Comparison of ENCODE assay signal across 9 cellular contexts in the genomic region with DNA sequence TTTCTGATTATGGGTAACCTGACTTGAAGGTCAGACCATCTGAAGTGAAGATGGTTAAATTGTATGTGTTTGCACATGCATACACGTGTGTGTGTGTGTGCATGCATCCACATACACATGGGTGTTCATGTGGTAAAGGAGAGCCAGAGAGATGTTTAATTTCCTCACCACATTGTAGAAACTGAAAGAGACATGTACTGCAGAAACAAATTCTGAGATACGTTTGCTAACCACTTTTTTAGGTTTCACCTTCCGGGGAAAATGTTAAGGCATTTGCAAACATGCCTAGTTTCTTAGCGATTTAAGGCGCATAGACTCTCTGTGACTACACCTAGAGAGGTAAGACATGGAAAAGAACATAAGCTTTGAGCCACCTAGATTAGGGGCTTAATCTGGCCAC.
A peak's percentile ranks its signal among the peaks of the same experiment; 100 is the strongest.
DNase-seq lines count a peak whose midpoint lies in the region; ATAC-seq and TF ChIP-seq lines count a peak whose summit lies in the region.
"Had no signal": no experiment of that assay in that cellular context is flagged by ENCODE, and none has a peak within 500 bp of the region (broad histone marks: within the 10 kb centered on the region; RNA-seq: fewer than 3 reads in every experiment).

No MANE protein-coding gene starts in this region.

- H3K18ac ChIP-seq in mesenchymal stem cell (ENCODE audit: low read depth in 1 of 2, low read length in 2 of 2) = no peak overlapping the region

- H2AK5ac ChIP-seq in mesenchymal stem cell (ENCODE audit: low read length, severe bottlenecking) = peak overlapping the region; percentile 10

- H3K27me3 Mint-ChIP-seq in neural progenitor cell (ENCODE audit: insufficient read depth, low read depth) = no peaks in the 10 kb centered on the region

- H2AFZ ChIP-seq in mesenchymal stem cell (ENCODE audit: low read depth, low read length) = no peak overlapping the region
- H2AFZ ChIP-seq in neural progenitor cell (replicated peaks) = no peak overlapping the region

- no peak overlapping the region for H3K27ac Mint-ChIP-seq in neural progenitor cell

- no peak for TF ChIP-seq CTCF in neural progenitor cell (IDR thresholded peaks at IDR 0.05)

- ATAC-seq in GM18858 (IDR thresholded peaks at IDR 0.05; ENCODE audit: unreplicated experiment) = peak; percentile 77
- peak; percentile 64 for ATAC-seq in GM21515 (IDR thresholded peaks at IDR 0.05; ENCODE audit: unreplicated experiment)
- peak; percentile 79 for ATAC-seq in HG03460 (IDR thresholded peaks at IDR 0.05; ENCODE audit: unreplicated experiment)
- no peak for ATAC-seq in Right ventricle myocardium inferior

- intact Hi-C loops in Right ventricle myocardium inferior (cut with DNase I) = no loop called here

- no peaks in the 10 kb centered on the region for H3K27me3 ChIP-seq in mesenchymal stem cell (ENCODE audit: control insufficient read depth in 1 of 2, insufficient read depth in 1 of 2, low read length in 2 of 2)
- H3K27me3 ChIP-seq in neural progenitor cell = no peaks in the 10 kb centered on the region
- H3K27me3 ChIP-seq: Peyer's patch had no signal

- H4K8ac ChIP-seq in mesenchymal stem cell (ENCODE audit: low read length) = no peak overlapping the region

- H3K4me1 ChIP-seq in mesenchymal stem cell (ENCODE audit: control insufficient read depth, insufficient read depth, low read depth, low read length) (no peaks in the 10 kb centered on the region), neural progenitor cell (peaks cover 22% of the 10 kb centered on the region)

- peaks cover 5% of the 10 kb centered on the region for H3K36me3 Mint-ChIP-seq in neural progenitor cell

- no peak overlapping the region for H3K4ac ChIP-seq in mesenchymal stem cell (ENCODE audit: low read depth in 1 of 2, low read length in 2 of 2)

- no peaks in the 10 kb centered on the region for H3K79me1 ChIP-seq in mesenchymal stem cell (replicated peaks; ENCODE audit: low read length, poor library complexity, severe bottlenecking)

- peak overlapping the region; percentile 64 for H3K9ac ChIP-seq in mesenchymal stem cell (ENCODE audit: low read length)
- no peak overlapping the region for H3K9ac ChIP-seq in neural progenitor cell

- H3K27ac ChIP-seq in mesenchymal stem cell (ENCODE audit: low read length, poor library complexity, severe bottlenecking) (peak overlapping the region; percentile 15), neural progenitor cell (no peak overlapping the region), substantia nigra (ENCODE audit: low read depth, low read length, poor library complexity, severe bottlenecking) (no peak overlapping the region)
- H3K27ac ChIP-seq: Peyer's patch had no signal

- 97% methylated on average over 5 of the region's 5 CpGs for WGBS in mesenchymal stem cell

- H3K79me2 ChIP-seq in neural progenitor cell (ENCODE audit: low read depth) = no peaks in the 10 kb centered on the region

- no peak overlapping the region for H2BK5ac ChIP-seq in mesenchymal stem cell (ENCODE audit: low read depth, low read length, poor library complexity, severe bottlenecking)

- no peak overlapping the region for H3K4me3 Mint-ChIP-seq in neural progenitor cell

- H2BK120ac ChIP-seq in mesenchymal stem cell (ENCODE audit: low read depth, low read length) = no peak overlapping the region

- no peak overlapping the region for H2BK15ac ChIP-seq in mesenchymal stem cell (ENCODE audit: low read depth, poor library complexity, severe bottlenecking)

- no peaks in the 10 kb centered on the region for H3F3A ChIP-seq in neural progenitor cell (ENCODE audit: low read depth)

- DNase-seq in mesenchymal stem cell (no peak), neural progenitor cell (ENCODE audit: low spot score) (no peak), substantia nigra (lab: John Stamatoyannopoulos, UW) (no peak), Right ventricle myocardium inferior (ENCODE audit: missing footprints) (no peak)
- DNase-seq: dermis blood vessel endothelial cell, Peyer's patch had no signal

- no peak overlapping the region for H3K14ac ChIP-seq in mesenchymal stem cell (ENCODE audit: low read length in 2 of 2)

- peaks cover 29% of the 10 kb centered on the region for H3K4me1 Mint-ChIP-seq in neural progenitor cell

- no peak overlapping the region for H3K4me2 ChIP-seq in mesenchymal stem cell (ENCODE audit: low read length, poor library complexity, severe bottlenecking)
- no peak overlapping the region for H3K4me2 ChIP-seq in neural progenitor cell

- no peaks in the 10 kb centered on the region for H3K9me3 Mint-ChIP-seq in neural progenitor cell

- no peak overlapping the region for H4K91ac ChIP-seq in mesenchymal stem cell (ENCODE audit: low read length)

- H3K4me3 ChIP-seq in mesenchymal stem cell (ENCODE audit: insufficient read depth in 1 of 2, low read depth in 1 of 2, low read length in 2 of 2) = no peak overlapping the region
- H3K4me3 ChIP-seq in neural progenitor cell = no peak overlapping the region
- H3K4me3 ChIP-seq: Peyer's patch had no signal

- H3K9me3 ChIP-seq in mesenchymal stem cell (ENCODE audit: control insufficient read depth, low read length) (no peaks in the 10 kb centered on the region), neural progenitor cell (ENCODE audit: low read depth) (no peaks in the 10 kb centered on the region)
- H3K9me3 ChIP-seq: Peyer's patch had no signal

- H2BK12ac ChIP-seq in mesenchymal stem cell (ENCODE audit: low read length in 2 of 2) = no peak overlapping the region

- H4K20me1 ChIP-seq in neural progenitor cell (ENCODE audit: low read depth) = no peaks in the 10 kb centered on the region

- no peaks in the 10 kb centered on the region for H3K36me3 ChIP-seq in mesenchymal stem cell (ENCODE audit: control insufficient read depth in 1 of 2, insufficient read depth in 2 of 2, low read depth in 1 of 2, low read length in 2 of 2)
- H3K36me3 ChIP-seq in neural progenitor cell = no peaks in the 10 kb centered on the region
- H3K36me3 ChIP-seq: Peyer's patch had no signal

- no peak overlapping the region for H3K23ac ChIP-seq in mesenchymal stem cell (ENCODE audit: low read length in 2 of 2)
